In the genomic region with DNA sequence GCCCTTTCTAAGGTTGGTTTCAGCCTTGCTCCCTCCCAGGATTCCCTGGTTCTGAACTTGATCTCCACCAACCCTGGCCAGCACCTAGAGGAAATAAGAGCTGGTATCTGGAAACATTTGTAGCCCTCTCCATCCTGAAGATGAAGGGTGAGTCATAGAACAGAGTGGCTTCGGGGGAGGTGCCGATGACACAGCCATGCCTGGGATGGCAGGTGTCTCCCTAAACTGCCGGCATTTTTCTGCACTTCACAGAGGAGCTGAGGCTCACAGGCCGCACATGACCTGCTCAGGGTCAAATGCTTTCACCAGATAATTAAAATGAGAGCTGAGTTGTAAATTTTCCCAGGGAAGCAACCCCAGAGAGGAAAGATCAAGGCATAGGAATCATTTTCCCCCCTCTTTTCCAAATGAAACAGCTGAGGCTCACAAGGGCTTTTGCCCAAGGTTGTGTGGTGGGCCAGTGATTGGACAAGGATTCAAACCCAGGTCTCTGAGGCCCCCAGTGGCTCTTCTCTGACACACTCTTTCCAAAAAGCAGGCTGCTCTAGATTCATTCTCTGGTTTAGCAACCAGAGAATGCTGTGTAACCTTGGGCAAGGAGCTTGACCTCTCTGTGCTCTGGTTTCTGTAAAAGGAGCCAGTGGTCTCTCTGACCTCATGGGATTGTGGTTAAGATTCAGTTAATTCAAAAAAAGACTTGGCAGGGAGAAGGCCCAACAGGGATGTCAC, we compare ENCODE assay signal across 8 cellular contexts. TPM values are rescaled to one million over a fixed set of nuclear protein-coding genes. Genes with fewer than 3 reads are reported as not detected.
DNase-seq lines count a peak whose midpoint lies in the region; ATAC-seq and TF ChIP-seq lines count a peak whose summit lies in the region.

No MANE protein-coding gene starts in this region.

- intact Hi-C loops in activated CD4-positive, alpha-beta T cell treated with anti-CD3 and anti-CD28 coated beads, Interleukin-2, amount 10 ng/mL, durations not matched to agents 24 days and 14 days (cut with micrococcal nuclease), result loop anchor here (1.0 to 2.0 kb wide), 2 partner anchors 30 to 76 kb away; partner anchors contain the start of gene TMEM161A
- intact Hi-C loops in mucosa of descending colon (cut with DNase I, micrococcal nuclease), result no loop called here

- no peak overlapping the region for H2AFZ ChIP-seq in neural progenitor cell (replicated peaks)

- no peaks in the 10 kb centered on the region for H3K27me3 Mint-ChIP-seq in activated CD4-positive, alpha-beta T cell treated with anti-CD3 and anti-CD28 coated beads, Interleukin-2, amount 10 ng/mL, durations not matched to agents 24 days and 14 days
- peaks cover 20% of the 10 kb centered on the region for H3K27me3 Mint-ChIP-seq in neural progenitor cell (ENCODE audit: insufficient read depth, low read depth)

- H3K4me1 Mint-ChIP-seq in activated CD4-positive, alpha-beta T cell treated with anti-CD3 and anti-CD28 coated beads, Interleukin-2, amount 10 ng/mL, durations not matched to agents 24 days and 14 days, result peaks cover 25% of the 10 kb centered on the region
- peaks cover 15% of the 10 kb centered on the region for H3K4me1 Mint-ChIP-seq in neural progenitor cell

- H3K36me3 Mint-ChIP-seq in activated CD4-positive, alpha-beta T cell treated with anti-CD3 and anti-CD28 coated beads, Interleukin-2, amount 10 ng/mL, durations not matched to agents 24 days and 14 days (ENCODE audit: low read depth), result peaks cover 5% of the 10 kb centered on the region
- H3K36me3 Mint-ChIP-seq in neural progenitor cell, result peaks cover 5% of the 10 kb centered on the region

- peak overlapping the region; percentile 73 for H3K9ac ChIP-seq in endocrine pancreas (ENCODE audit: control insufficient read depth, insufficient read depth, low read length)
- no peak overlapping the region for H3K9ac ChIP-seq in neural progenitor cell

- H3K27ac Mint-ChIP-seq in activated CD4-positive, alpha-beta T cell treated with anti-CD3 and anti-CD28 coated beads, Interleukin-2, amount 10 ng/mL, durations not matched to agents 24 days and 14 days, result peak overlapping the region; percentile 83
- H3K27ac Mint-ChIP-seq in neural progenitor cell, result no peak overlapping the region

- DNase-seq in activated CD4-positive, alpha-beta T cell treated with anti-CD3 and anti-CD28 coated beads, Interleukin-2, amount 10 ng/mL, durations not matched to agents 24 days and 14 days, result no peak
- DNase-seq in activated CD4-positive, alpha-beta T cell treated with anti-CD3 and anti-CD28 coated beads for 1 hour, result no peak
- peak; percentile 42 for DNase-seq in RWPE1 (ENCODE audit: low spot score)
- DNase-seq in neural progenitor cell (ENCODE audit: low spot score), result no peak
- DNase-seq in NCI-H1048 (lab: John Stamatoyannopoulos, UW), result no peak
- no peak for DNase-seq in mucosa of descending colon

- POLR2A ChIA-PET in RWPE1 (lab: Yijun Ruan, JAX; ENCODE audit: low non-redundant PET), result no interaction called here

- H3F3A ChIP-seq in neural progenitor cell (ENCODE audit: low read depth), result peaks cover 16% of the 10 kb centered on the region

- peak overlapping the region; percentile 73 for H3K27ac ChIP-seq in RWPE1
- H3K27ac ChIP-seq in neural progenitor cell, result no peak overlapping the region

- H3K36me3 ChIP-seq in endocrine pancreas (ENCODE audit: control insufficient read depth, insufficient read depth, low read length), result no peaks in the 10 kb centered on the region
- no peaks in the 10 kb centered on the region for H3K36me3 ChIP-seq in neural progenitor cell
- H3K36me3 ChIP-seq in mucosa of descending colon (ENCODE audit: low read depth), result no peaks in the 10 kb centered on the region

- no peaks in the 10 kb centered on the region for H3K27me3 ChIP-seq in endocrine pancreas (ENCODE audit: control insufficient read depth, insufficient read depth, low read length)
- peaks cover 37% of the 10 kb centered on the region for H3K27me3 ChIP-seq in neural progenitor cell

- no peaks in the 10 kb centered on the region for H3K79me2 ChIP-seq in neural progenitor cell (ENCODE audit: low read depth)

- no peak overlapping the region for H3K4me3 ChIP-seq in endocrine pancreas (ENCODE audit: control insufficient read depth, insufficient read depth, low read length)
- peak overlapping the region; percentile 48 for H3K4me3 ChIP-seq in neural progenitor cell
- no peak overlapping the region for H3K4me3 ChIP-seq in mucosa of descending colon

- no peaks in the 10 kb centered on the region for H3K4me1 ChIP-seq in endocrine pancreas (ENCODE audit: control insufficient read depth, insufficient read depth, low read length)
- H3K4me1 ChIP-seq in neural progenitor cell, result peaks cover 5% of the 10 kb centered on the region
- H3K4me1 ChIP-seq in mucosa of descending colon (ENCODE audit: low read depth), result peaks cover 22% of the 10 kb centered on the region

- no peak for TF ChIP-seq CTCF in RWPE1 (conservative IDR thresholded peaks at IDR 0.05; ENCODE audit: low read depth)
- TF ChIP-seq CTCF in neural progenitor cell (IDR thresholded peaks at IDR 0.05), result no peak
- no peak for TF ChIP-seq CTCF in mucosa of descending colon (IDR thresholded peaks at IDR 0.05)

- H4K20me1 ChIP-seq in neural progenitor cell (ENCODE audit: low read depth), result peaks cover 3% of the 10 kb centered on the region

- H3K9me3 ChIP-seq in endocrine pancreas (ENCODE audit: control insufficient read depth, low read length) (no peaks in the 10 kb centered on the region), neural progenitor cell (ENCODE audit: low read depth) (no peaks in the 10 kb centered on the region), mucosa of descending colon (no peaks in the 10 kb centered on the region)

- peak overlapping the region; percentile 74 for H3K4me2 ChIP-seq in neural progenitor cell

- ATAC-seq in HG03097 (IDR thresholded peaks at IDR 0.05; ENCODE audit: low FRiP score, unreplicated experiment) (no peak), mucosa of descending colon (no peak)

- H3K9me3 Mint-ChIP-seq in activated CD4-positive, alpha-beta T cell treated with anti-CD3 and anti-CD28 coated beads, Interleukin-2, amount 10 ng/mL, durations not matched to agents 24 days and 14 days, result no peaks in the 10 kb centered on the region
- no peaks in the 10 kb centered on the region for H3K9me3 Mint-ChIP-seq in neural progenitor cell

- CTCF ChIA-PET in RWPE1 (lab: Yijun Ruan, JAX), result interaction anchor here (0.6 kb wide), 1 partner anchor 9 kb away, joined by 3 read pairs; no protein-coding TSS in a partner anchor

- H3K4me3 Mint-ChIP-seq in activated CD4-positive, alpha-beta T cell treated with anti-CD3 and anti-CD28 coated beads, Interleukin-2, amount 10 ng/mL, durations not matched to agents 24 days and 14 days, result peak overlapping the region; percentile 88
- H3K4me3 Mint-ChIP-seq in neural progenitor cell, result peak overlapping the region; percentile 91

RNA-seq across cellular contexts. Expression of gene SLC25A42, which starts 1.2 kb away (rescaled TPM):
- 8.0 and 8.1 TPM in 2 replicates for total RNA-seq in activated CD4-positive, alpha-beta T cell treated with anti-CD3 and anti-CD28 coated beads, Interleukin-2, amount 10 ng/mL, durations not matched to agents 24 days and 14 days
- total RNA-seq in neural progenitor cell (ENCODE audit: low replicate concordance) (4.0 and 6.2 TPM in 2 replicates), mucosa of descending colon (10 to 100 TPM in 1 of 3 donors, 1 to 10 TPM in 2; 9.4 to 11.7 (median 9.8) TPM)

RNA-seq across cellular contexts. Expression of gene ARMC6, which starts 29.2 kb away (rescaled TPM):
- total RNA-seq in activated CD4-positive, alpha-beta T cell treated with anti-CD3 and anti-CD28 coated beads, Interleukin-2, amount 10 ng/mL, durations not matched to agents 24 days and 14 days, result 57.7 and 61.9 TPM in 2 replicates
- total RNA-seq in neural progenitor cell (ENCODE audit: low replicate concordance), result 18.1 and 35.0 TPM in 2 replicates
- total RNA-seq in mucosa of descending colon, result 10 to 100 TPM; 18.4 to 20.0 (median 19.3) TPM

RNA-seq across cellular contexts. Expression of gene SUGP2, which starts 29.3 kb away (rescaled TPM):
- 114 and 128 TPM in 2 replicates for total RNA-seq in activated CD4-positive, alpha-beta T cell treated with anti-CD3 and anti-CD28 coated beads, Interleukin-2, amount 10 ng/mL, durations not matched to agents 24 days and 14 days
- 123 and 125 TPM in 2 replicates for total RNA-seq in neural progenitor cell (ENCODE audit: low replicate concordance)
- total RNA-seq in mucosa of descending colon, result 10 to 100 TPM; 65.4 to 93.4 (median 69.8) TPM
